ENCODE assay signal across 8 cellular contexts in genomic region chr10:78981257-78981969, GRCh38.
DNase-seq lines count a peak whose midpoint lies in the region; ATAC-seq and TF ChIP-seq lines count a peak whose summit lies in the region.

No MANE protein-coding gene starts in this region.

- H3K4me3 Mint-ChIP-seq in activated naive CD8-positive, alpha-beta T cell treated with anti-CD3 and anti-CD28 coated beads for 36 hours: peak overlapping the region; percentile 11

- no peaks in the 10 kb centered on the region for H3K36me3 Mint-ChIP-seq in activated naive CD8-positive, alpha-beta T cell treated with anti-CD3 and anti-CD28 coated beads for 36 hours

- ATAC-seq in GM19023 (IDR thresholded peaks at IDR 0.05; ENCODE audit: unreplicated experiment): peak; percentile 63
- peak; percentile 82 for ATAC-seq in HG03103 (IDR thresholded peaks at IDR 0.05; ENCODE audit: low read depth, unreplicated experiment)

- H3K27ac Mint-ChIP-seq in activated naive CD8-positive, alpha-beta T cell treated with anti-CD3 and anti-CD28 coated beads for 36 hours: no peak overlapping the region

- H3K27me3 Mint-ChIP-seq in activated naive CD8-positive, alpha-beta T cell treated with anti-CD3 and anti-CD28 coated beads for 36 hours: no peaks in the 10 kb centered on the region

- in situ Hi-C loops in GM13976 (cut with MboI; ENCODE audit: low sequenced_read_pairs, unreplicated experiment): no loop called here

- H3K9me3 Mint-ChIP-seq in activated naive CD8-positive, alpha-beta T cell treated with anti-CD3 and anti-CD28 coated beads for 36 hours: no peaks in the 10 kb centered on the region

- TF ChIP-seq CTCF in GM13976 (IDR thresholded peaks at IDR 0.05; ENCODE audit: borderline replicate concordance, control extremely low read depth, extremely low read depth, insufficient read depth, missing control alignments): no peak

- DNase-seq in GM13976 (ENCODE audit: low spot score): peak; percentile 75
- DNase-seq in activated naive CD8-positive, alpha-beta T cell treated with anti-CD3 and anti-CD28 coated beads for 36 hours: peak; percentile 37
- DNase-seq in HK-2 (ENCODE audit: unreplicated experiment): no peak
- no peak for DNase-seq in dermis blood vessel endothelial cell
- no peak for DNase-seq in DMS114 treated with DMSO at 0.1 percent for 48 hours (lab: John Stamatoyannopoulos, UW; ENCODE audit: unreplicated experiment)
- no peak for DNase-seq in germinal center (ENCODE audit: low spot score)

- peaks cover 13% of the 10 kb centered on the region for H3K4me1 Mint-ChIP-seq in activated naive CD8-positive, alpha-beta T cell treated with anti-CD3 and anti-CD28 coated beads for 36 hours

Comparison
In these comparisons a context has a peak if more than half of its experiments do, and no peak if none do; other contexts are left out.
1. DNase-seq: peak in GM13976 (single experiment) and activated naive CD8-positive, alpha-beta T cell treated with anti-CD3 and anti-CD28 coated beads for 36 hours (single experiment); none in HK-2 (single experiment), dermis blood vessel endothelial cell (single experiment), DMS114 treated with DMSO at 0.1 percent for 48 hours (single experiment) and germinal center (single experiment).